In the genomic region with DNA sequence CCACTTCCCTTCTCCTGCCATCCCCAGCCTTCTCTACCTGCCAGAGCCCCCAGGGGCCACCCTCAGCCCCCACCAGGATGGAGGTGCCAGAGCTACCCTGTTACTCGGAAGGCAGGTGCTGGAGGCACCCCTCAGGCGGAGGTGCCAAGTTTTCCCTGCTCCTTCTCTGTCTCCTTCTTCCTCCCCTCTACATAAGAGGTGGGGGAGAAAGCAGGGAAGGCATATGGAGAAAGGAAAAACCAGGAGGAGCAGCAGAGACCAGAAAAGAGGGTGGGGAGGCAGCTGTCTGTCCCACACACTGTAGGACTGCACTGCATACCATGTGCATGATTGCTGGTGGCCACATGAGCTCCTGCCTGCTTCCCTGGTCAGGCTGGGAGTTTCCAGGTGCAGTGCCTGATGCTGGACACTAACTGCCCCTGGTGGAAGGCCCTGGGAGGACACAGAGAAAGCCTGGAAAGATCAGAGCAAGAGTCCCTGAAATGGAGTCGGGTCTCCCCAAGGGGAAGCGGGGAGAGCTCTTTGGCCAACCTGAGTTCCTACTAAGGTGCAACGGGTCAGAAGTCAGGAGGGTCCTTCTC, we compare ENCODE assay signal across 8 cellular contexts. TPM values are rescaled to one million over a fixed set of nuclear protein-coding genes. Genes with fewer than 3 reads are reported as not detected.
DNase-seq lines count a peak whose midpoint lies in the region; ATAC-seq and TF ChIP-seq lines count a peak whose summit lies in the region.
"Not testable (repeated sequence)": the region's sequence is repeated elsewhere in the genome, so short reads cannot be mapped to it uniquely, and the experiment has no call there.

No MANE protein-coding gene starts in this region.

- H3K79me2 ChIP-seq in osteoblast (ENCODE audit: insufficient read depth, low read length) = not testable (repeated sequence)

- H3K36me3 ChIP-seq in RWPE2 (ENCODE audit: low read depth); kidney epithelial cell (ENCODE audit: control insufficient read depth, insufficient read depth, low read length); osteoblast (ENCODE audit: insufficient read depth, low read length): not testable (repeated sequence)

- not testable (repeated sequence) for H3K4me2 ChIP-seq in osteoblast (ENCODE audit: insufficient read depth, low read length)

- not testable (repeated sequence) for H3K9me3 ChIP-seq in RWPE2 (ENCODE audit: severe bottlenecking); osteoblast (ENCODE audit: low read depth, low read length)

- not testable (repeated sequence) for H3K27ac ChIP-seq in RWPE2 (ENCODE audit: poor library complexity, severe bottlenecking); osteoblast (ENCODE audit: low read depth, low read length)

- DNase-seq in ACHN (peak; percentile 65), DMS53 (lab: John Stamatoyannopoulos, UW) (peak; percentile 54), HT-29 (ENCODE audit: low spot score) (peak; percentile 41), astrocyte of the hippocampus (ENCODE audit: low read depth, low spot score) (peak; percentile 62), epithelial cell of proximal tubule (ENCODE audit: low read depth) (peak; percentile 38), osteoblast (ENCODE audit: insufficient read length, low spot score, missing footprints) (peak; percentile 88)
- not testable (repeated sequence) for DNase-seq in RWPE2 (ENCODE audit: low spot score); kidney epithelial cell (ENCODE audit: low read depth)

- not testable (repeated sequence) for TF ChIP-seq CTCF in RWPE2 (IDR thresholded peaks at IDR 0.05; ENCODE audit: poor library complexity, severe bottlenecking)
- TF ChIP-seq CTCF in epithelial cell of proximal tubule (conservative IDR thresholded peaks at IDR 0.05; ENCODE audit: low read depth, low read length) (peak; percentile 56), kidney epithelial cell (IDR thresholded peaks at IDR 0.05; ENCODE audit: insufficient read depth, low read length, poor library complexity, severe bottlenecking) (peak; percentile 44), osteoblast (IDR thresholded peaks at IDR 0.05; ENCODE audit: extremely low read depth, low read depth, low read length) (peak; percentile 45)

- in situ Hi-C loops in ACHN (cut with HindIII; ENCODE audit: low pct_ligation_motif_present, low pct_unique_long_range_greater_than_20kb, low sequenced_read_pairs) = not testable (repeated sequence)

- not testable (repeated sequence) for H3K4me3 ChIP-seq in RWPE2 (ENCODE audit: severe bottlenecking); epithelial cell of proximal tubule (ENCODE audit: low read depth, low read length); kidney epithelial cell (ENCODE audit: low read depth, low read length); osteoblast (ENCODE audit: insufficient read depth, low read length)

- not testable (repeated sequence) for H3K27me3 ChIP-seq in RWPE2 (ENCODE audit: insufficient read depth, poor library complexity, severe bottlenecking); kidney epithelial cell (ENCODE audit: control insufficient read depth, insufficient read depth, low read length); osteoblast (ENCODE audit: insufficient read depth, low read length)

- 0 out of 3 replicates have a peak, but pooled peaks have one; percentile 13 for ATAC-seq in RWPE2 (ENCODE audit: low read depth)

- not testable (repeated sequence) for H3K4me1 ChIP-seq in RWPE2 (ENCODE audit: insufficient read depth, poor library complexity, severe bottlenecking)
- peaks cover 27% of the 10 kb centered on the region for H3K4me1 ChIP-seq in osteoblast (ENCODE audit: insufficient read depth, low read length)

- H2AFZ ChIP-seq in osteoblast (ENCODE audit: low read length) = not testable (repeated sequence)

- H4K20me1 ChIP-seq in osteoblast (ENCODE audit: insufficient read depth, low read length) = not testable (repeated sequence)

RNA-seq across cellular contexts. Expression of gene SPTLC1, which starts 23.8 kb away (rescaled TPM):
- total RNA-seq in HT-29 (2014; rRNA removed; shearing (Covaris generic)) = 59.7 and 72.9 TPM in 2 replicates
- 84.4 and 91.8 TPM in 2 replicates for total RNA-seq in epithelial cell of proximal tubule
- total RNA-seq in kidney epithelial cell = 101 and 103 TPM in 2 replicates
- 124 and 129 TPM in 2 replicates for total RNA-seq in osteoblast
